ENCODE assay signal across 1 cellular context in the genomic region with DNA sequence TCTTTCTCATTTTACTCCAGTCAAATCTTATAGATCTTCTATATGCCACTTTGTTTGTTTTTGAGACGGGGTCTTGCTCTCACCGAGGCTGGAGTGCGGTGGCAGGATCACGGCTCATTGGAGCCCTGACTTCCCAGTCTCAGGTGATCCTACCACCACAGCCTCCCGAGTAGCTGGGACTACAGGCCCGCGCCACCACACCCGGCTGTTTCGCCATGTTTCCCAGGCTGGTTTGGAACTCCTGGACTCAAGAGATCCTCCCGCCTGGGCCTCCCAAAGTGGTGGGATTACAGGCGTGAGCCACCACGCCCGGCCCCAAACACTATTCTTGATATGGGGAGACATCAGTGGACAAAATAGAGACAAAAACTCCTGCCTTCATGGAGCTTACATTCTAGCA.
TF ChIP-seq lines count a peak whose summit lies in the region.

No MANE protein-coding gene starts in this region.

TF ChIP-seq in GM12878, 131 proteins besides CTCF, POLR2A, EP300 and RAD21:
- TF ChIP-seq NFYA (IDR thresholded peaks at IDR 0.05; ENCODE audit: borderline replicate concordance, low read depth, low read length) = no peak
- TF ChIP-seq PAX5 (IDR thresholded peaks at IDR 0.05; ENCODE audit: borderline replicate concordance, low read depth, low read length) = no peak
- TF ChIP-seq, protein P1, sequence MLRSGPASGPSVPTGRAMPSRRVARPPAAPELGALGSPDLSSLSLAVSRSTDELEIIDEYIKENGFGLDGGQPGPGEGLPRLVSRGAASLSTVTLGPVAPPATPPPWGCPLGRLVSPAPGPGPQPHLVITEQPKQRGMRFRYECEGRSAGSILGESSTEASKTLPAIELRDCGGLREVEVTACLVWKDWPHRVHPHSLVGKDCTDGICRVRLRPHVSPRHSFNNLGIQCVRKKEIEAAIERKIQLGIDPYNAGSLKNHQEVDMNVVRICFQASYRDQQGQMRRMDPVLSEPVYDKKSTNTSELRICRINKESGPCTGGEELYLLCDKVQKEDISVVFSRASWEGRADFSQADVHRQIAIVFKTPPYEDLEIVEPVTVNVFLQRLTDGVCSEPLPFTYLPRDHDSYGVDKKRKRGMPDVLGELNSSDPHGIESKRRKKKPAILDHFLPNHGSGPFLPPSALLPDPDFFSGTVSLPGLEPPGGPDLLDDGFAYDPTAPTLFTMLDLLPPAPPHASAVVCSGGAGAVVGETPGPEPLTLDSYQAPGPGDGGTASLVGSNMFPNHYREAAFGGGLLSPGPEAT (IDR thresholded peaks at IDR 0.05; ENCODE audit: low read depth) = no peak
- TF ChIP-seq TCF3 (IDR thresholded peaks at IDR 0.05; ENCODE audit: borderline replicate concordance, insufficient read depth, low read depth, low read length) = no peak
- no peak for TF ChIP-seq JUND (IDR thresholded peaks at IDR 0.05; ENCODE audit: low read depth, low read length)
- TF ChIP-seq NR2F1 (conservative IDR thresholded peaks at IDR 0.05) = no peak
- TF ChIP-seq ETV6 (conservative IDR thresholded peaks at IDR 0.05 in 1 of 2, IDR thresholded peaks at IDR 0.05 in 1 of 2; ENCODE audit: borderline replicate concordance in 1 of 2, low read depth in 1 of 2) = no peak
- TF ChIP-seq REST (IDR thresholded peaks at IDR 0.05; ENCODE audit: low read depth, low read length) = no peak
- TF ChIP-seq, protein P2, sequence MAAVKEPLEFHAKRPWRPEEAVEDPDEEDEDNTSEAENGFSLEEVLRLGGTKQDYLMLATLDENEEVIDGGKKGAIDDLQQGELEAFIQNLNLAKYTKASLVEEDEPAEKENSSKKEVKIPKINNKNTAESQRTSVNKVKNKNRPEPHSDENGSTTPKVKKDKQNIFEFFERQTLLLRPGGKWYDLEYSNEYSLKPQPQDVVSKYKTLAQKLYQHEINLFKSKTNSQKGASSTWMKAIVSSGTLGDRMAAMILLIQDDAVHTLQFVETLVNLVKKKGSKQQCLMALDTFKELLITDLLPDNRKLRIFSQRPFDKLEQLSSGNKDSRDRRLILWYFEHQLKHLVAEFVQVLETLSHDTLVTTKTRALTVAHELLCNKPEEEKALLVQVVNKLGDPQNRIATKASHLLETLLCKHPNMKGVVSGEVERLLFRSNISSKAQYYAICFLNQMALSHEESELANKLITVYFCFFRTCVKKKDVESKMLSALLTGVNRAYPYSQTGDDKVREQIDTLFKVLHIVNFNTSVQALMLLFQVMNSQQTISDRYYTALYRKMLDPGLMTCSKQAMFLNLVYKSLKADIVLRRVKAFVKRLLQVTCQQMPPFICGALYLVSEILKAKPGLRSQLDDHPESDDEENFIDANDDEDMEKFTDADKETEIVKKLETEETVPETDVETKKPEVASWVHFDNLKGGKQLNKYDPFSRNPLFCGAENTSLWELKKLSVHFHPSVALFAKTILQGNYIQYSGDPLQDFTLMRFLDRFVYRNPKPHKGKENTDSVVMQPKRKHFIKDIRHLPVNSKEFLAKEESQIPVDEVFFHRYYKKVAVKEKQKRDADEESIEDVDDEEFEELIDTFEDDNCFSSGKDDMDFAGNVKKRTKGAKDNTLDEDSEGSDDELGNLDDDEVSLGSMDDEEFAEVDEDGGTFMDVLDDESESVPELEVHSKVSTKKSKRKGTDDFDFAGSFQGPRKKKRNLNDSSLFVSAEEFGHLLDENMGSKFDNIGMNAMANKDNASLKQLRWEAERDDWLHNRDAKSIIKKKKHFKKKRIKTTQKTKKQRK (IDR thresholded peaks at IDR 0.05; ENCODE audit: low read depth, low read length) = no peak
- no peak for TF ChIP-seq RBBP5 (conservative IDR thresholded peaks at IDR 0.05)
- no peak for TF ChIP-seq CBX3 (IDR thresholded peaks at IDR 0.05; ENCODE audit: borderline replicate concordance, low read depth)
- no peak for TF ChIP-seq SMC3 (IDR thresholded peaks at IDR 0.05; ENCODE audit: borderline replicate concordance, low read length)
- no peak for TF ChIP-seq SUZ12 (IDR thresholded peaks at IDR 0.05; ENCODE audit: unreplicated experiment)
